In genomic region chr9:137030528-137030927, GRCh38 we compare ENCODE assay signal across 11 cellular contexts. TPM values are rescaled to one million over a fixed set of nuclear protein-coding genes. Genes with fewer than 3 reads are reported as not detected.
DNase-seq lines count a peak whose midpoint lies in the region; ATAC-seq lines count a peak whose summit lies in the region.
"Had no signal": no experiment of that assay in that cellular context is flagged by ENCODE, and none has a peak within 500 bp of the region (broad histone marks: within the 10 kb centered on the region; RNA-seq: fewer than 3 reads in every experiment).

No MANE protein-coding gene starts in this region.

- ATAC-seq in HG03342 (IDR thresholded peaks at IDR 0.05; ENCODE audit: unreplicated experiment) (no peak), GM18861 (IDR thresholded peaks at IDR 0.05; ENCODE audit: unreplicated experiment) (no peak), HG03378 (IDR thresholded peaks at IDR 0.05; ENCODE audit: unreplicated experiment) (no peak)

- peaks cover 44% of the 10 kb centered on the region for H3K4me1 Mint-ChIP-seq in activated naive CD4-positive, alpha-beta T cell treated with anti-CD3 and anti-CD28 coated beads for 36 hours (ENCODE audit: low read depth)

- no peaks in the 10 kb centered on the region for H3K27me3 ChIP-seq in effector memory CD4-positive, alpha-beta T cell (replicated peaks; ENCODE audit: control insufficient read depth, insufficient read depth, low read length, poor library complexity, severe bottlenecking)

- H3K4me3 Mint-ChIP-seq in activated naive CD4-positive, alpha-beta T cell treated with anti-CD3 and anti-CD28 coated beads for 36 hours = no peak overlapping the region

- H3K27me3 Mint-ChIP-seq in activated naive CD4-positive, alpha-beta T cell treated with anti-CD3 and anti-CD28 coated beads for 36 hours (ENCODE audit: low read depth) = peaks cover 5% of the 10 kb centered on the region

- H3K4me1 ChIP-seq in effector memory CD4-positive, alpha-beta T cell (ENCODE audit: control insufficient read depth, insufficient read depth, low read length, poor library complexity, severe bottlenecking) = peaks cover 70% of the 10 kb centered on the region

- H3K27ac Mint-ChIP-seq in activated naive CD4-positive, alpha-beta T cell treated with anti-CD3 and anti-CD28 coated beads for 36 hours = no peak overlapping the region

- peak overlapping the region; percentile 61 for H3K27ac ChIP-seq in effector memory CD4-positive, alpha-beta T cell (ENCODE audit: insufficient read depth, low read length, poor library complexity, severe bottlenecking)
- H3K27ac ChIP-seq in substantia nigra (ENCODE audit: low read depth, low read length, poor library complexity, severe bottlenecking) = peak overlapping the region; percentile 99
- H3K27ac ChIP-seq: SJSA1 had no signal

- no peaks in the 10 kb centered on the region for H3K36me3 ChIP-seq in effector memory CD4-positive, alpha-beta T cell (ENCODE audit: control insufficient read depth, insufficient read depth, low read length)
- H3K36me3 ChIP-seq: SJSA1 had no signal

- H3K4me3 ChIP-seq in effector memory CD4-positive, alpha-beta T cell (ENCODE audit: insufficient read depth, low read depth, low read length, poor library complexity, severe bottlenecking) = peak overlapping the region; percentile 67
- H3K4me3 ChIP-seq: SJSA1 had no signal

- CTCF ChIA-PET in activated naive CD4-positive, alpha-beta T cell treated with anti-CD3 and anti-CD28 coated beads for 36 hours (lab: Charles Lee) = interaction anchor here (0.6 to 6.0 kb wide), 8 partner anchors 16 to 82 kb away, joined by 3 to 66 read pairs (median 12); partner anchors contain the start of genes CLIC3, NPDC1, PAXX and SAPCD2

- H3K36me3 Mint-ChIP-seq in activated naive CD4-positive, alpha-beta T cell treated with anti-CD3 and anti-CD28 coated beads for 36 hours (ENCODE audit: low read depth) = no peaks in the 10 kb centered on the region

- DNase-seq in activated naive CD4-positive, alpha-beta T cell treated with anti-CD3 and anti-CD28 coated beads for 36 hours = peak; percentile 61
- DNase-seq in activated naive CD4-positive, alpha-beta T cell treated with anti-CD3 and anti-CD28 coated beads, Interleukin-2, amount 50 U/mL, for 16 hours = no peak
- peak; percentile 71 to 77 for DNase-seq in activated CD4-positive, alpha-beta T cell treated with anti-CD3 and anti-CD28 coated beads, Interleukin-2, amount 50 U/mL, for 48 hours
- no peak for DNase-seq in effector memory CD4-positive, alpha-beta T cell
- peak in 4 of 49 donors; percentile 23 to 38 (median 31) for DNase-seq in substantia nigra (lab: John Stamatoyannopoulos, UW)
- DNase-seq: NCI-H1092 treated with DMSO at 0.1 percent for 48 hours had no signal

- H3K9me3 Mint-ChIP-seq in activated naive CD4-positive, alpha-beta T cell treated with anti-CD3 and anti-CD28 coated beads for 36 hours = no peaks in the 10 kb centered on the region

- H3K9me3 ChIP-seq in effector memory CD4-positive, alpha-beta T cell (ENCODE audit: control insufficient read depth, low read length) = no peaks in the 10 kb centered on the region
- H3K9me3 ChIP-seq: SJSA1 had no signal

- intact Hi-C loops in activated naive CD4-positive, alpha-beta T cell treated with anti-CD3 and anti-CD28 coated beads for 36 hours (cut with micrococcal nuclease) = no loop called here

RNA-seq across cellular contexts. Expression of gene FUT7, which starts 1.4 kb away (rescaled TPM):
- total RNA-seq in activated naive CD4-positive, alpha-beta T cell treated with anti-CD3 and anti-CD28 coated beads for 36 hours = not detected
- total RNA-seq: astrocyte, SJSA1 had no signal

RNA-seq across cellular contexts. Expression of gene ABCA2, which starts 2.5 kb away (rescaled TPM):
- total RNA-seq in activated naive CD4-positive, alpha-beta T cell treated with anti-CD3 and anti-CD28 coated beads for 36 hours = 1 to 10 TPM; 4.1 to 4.7 TPM

RNA-seq across cellular contexts. Expression of gene NPDC1, which starts 15.4 kb away (rescaled TPM):
- total RNA-seq in activated naive CD4-positive, alpha-beta T cell treated with anti-CD3 and anti-CD28 coated beads for 36 hours = 10 to 100 TPM; 14.2 to 15.9 TPM
- total RNA-seq: SJSA1 had no signal

RNA-seq across cellular contexts. Expression of gene ENTPD2, which starts 23.3 kb away (rescaled TPM):
- total RNA-seq in activated naive CD4-positive, alpha-beta T cell treated with anti-CD3 and anti-CD28 coated beads for 36 hours = not detected
- total RNA-seq: SJSA1 had no signal

RNA-seq across cellular contexts. Expression of gene CLIC3, which starts 34.2 kb away (rescaled TPM):
- not detected for total RNA-seq in activated naive CD4-positive, alpha-beta T cell treated with anti-CD3 and anti-CD28 coated beads for 36 hours

Comparison
In these comparisons a context has a peak if more than half of its experiments do, and no peak if none do; other contexts are left out.
1. DNase-seq: peak in activated naive CD4-positive, alpha-beta T cell treated with anti-CD3 and anti-CD28 coated beads for 36 hours (single experiment) and activated CD4-positive, alpha-beta T cell treated with anti-CD3 and anti-CD28 coated beads, Interleukin-2, amount 50 U/mL, for 48 hours (2 of 2); none in activated naive CD4-positive, alpha-beta T cell treated with anti-CD3 and anti-CD28 coated beads, Interleukin-2, amount 50 U/mL, for 16 hours (single experiment) and effector memory CD4-positive, alpha-beta T cell (0 of 3).